ENCODE assay signal across 19 cellular contexts in the genomic region with DNA sequence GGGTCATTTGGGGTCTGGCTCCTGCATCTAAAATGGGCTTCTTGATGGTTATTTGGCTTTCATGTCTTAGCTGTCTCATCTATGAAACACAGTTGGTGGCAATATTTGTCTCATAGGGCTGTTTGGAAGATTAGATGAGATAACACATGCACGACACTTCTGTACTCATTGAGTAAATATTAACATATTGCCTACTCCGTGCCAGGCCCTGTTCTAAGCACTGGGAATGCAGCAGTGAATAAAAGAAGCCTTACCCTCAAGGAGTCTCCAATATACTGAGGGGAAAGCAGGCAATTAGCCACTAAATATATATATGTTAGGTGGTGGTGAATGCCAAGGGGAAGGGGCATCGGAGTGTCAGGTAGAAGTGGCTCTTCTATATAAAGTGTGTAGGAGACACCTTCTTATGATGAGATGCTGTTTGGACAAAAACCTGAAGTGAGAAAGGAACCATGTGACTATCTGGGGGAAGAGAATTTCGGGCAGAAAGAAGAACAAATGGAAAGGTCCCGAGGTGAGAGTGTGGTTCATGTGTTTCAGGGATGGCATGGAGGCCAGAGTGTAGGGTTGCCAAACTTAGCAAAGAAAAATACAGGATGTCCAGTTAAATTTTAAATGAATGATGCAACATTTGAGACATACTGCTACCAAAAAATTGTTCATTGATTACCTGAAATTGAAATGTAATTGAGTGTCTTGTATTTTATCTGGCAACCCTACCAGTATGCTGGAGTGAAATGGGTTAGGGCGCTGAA. TPM values are rescaled to one million over a fixed set of nuclear protein-coding genes. Genes with fewer than 3 reads are reported as not detected.
DNase-seq lines count a peak whose midpoint lies in the region; ATAC-seq and TF ChIP-seq lines count a peak whose summit lies in the region.
"Had no signal": no experiment of that assay in that cellular context is flagged by ENCODE, and none has a peak within 500 bp of the region (broad histone marks: within the 10 kb centered on the region; RNA-seq: fewer than 3 reads in every experiment).

No MANE protein-coding gene starts in this region.

- TF ChIP-seq CTCF in 22Rv1 (IDR thresholded peaks at IDR 0.05) (no peak), LNCaP clone FGC (IDR thresholded peaks at IDR 0.05; ENCODE audit: control insufficient read depth, extremely low read depth, insufficient read depth) (no peak), hepatocyte (IDR thresholded peaks at IDR 0.05; ENCODE audit: poor library complexity) (no peak), mucosa of descending colon (IDR thresholded peaks at IDR 0.05) (no peak), endodermal cell (conservative IDR thresholded peaks at IDR 0.05) (no peak)

- H3K9me2 ChIP-seq in hepatocyte (replicated peaks; ENCODE audit: insufficient read depth), result no peaks in the 10 kb centered on the region

- no peaks in the 10 kb centered on the region for H4K20me1 ChIP-seq in hepatocyte (ENCODE audit: insufficient read depth, poor library complexity, severe bottlenecking)

- no peaks in the 10 kb centered on the region for H3K79me2 ChIP-seq in hepatocyte

- 69% methylated on average over 6 of the region's 6 CpGs for WGBS in hepatocyte (ENCODE audit: low lambda C conversion rate, missing lambda C conversion rate)
- WGBS in endodermal cell (ENCODE audit: insufficient coverage in 1 of 2, insufficient read length in 1 of 2), 2 experiments, result 85 to 98% methylated on average over 5 of the region's 6 CpGs

- intact Hi-C loops in mucosa of descending colon (cut with DNase I, micrococcal nuclease), result no loop called here

- no peaks in the 10 kb centered on the region for H3K36me3 Mint-ChIP-seq in endodermal cell (ENCODE audit: low read depth)
- no peaks in the 10 kb centered on the region for H3K36me3 Mint-ChIP-seq in activated T-helper 17 cell treated with anti-CD3 and anti-CD28 coated beads, Interleukin-2, amount 50 U/mL, for 72 hours (ENCODE audit: low read depth)

- no peak overlapping the region for H2AFZ ChIP-seq in hepatocyte

- no peaks in the 10 kb centered on the region for H3K9me3 Mint-ChIP-seq in endodermal cell
- no peaks in the 10 kb centered on the region for H3K9me3 Mint-ChIP-seq in activated T-helper 17 cell treated with anti-CD3 and anti-CD28 coated beads, Interleukin-2, amount 50 U/mL, for 72 hours

- no peak overlapping the region for H3K4me3 Mint-ChIP-seq in endodermal cell
- no peak overlapping the region for H3K4me3 Mint-ChIP-seq in activated T-helper 17 cell treated with anti-CD3 and anti-CD28 coated beads, Interleukin-2, amount 50 U/mL, for 72 hours

- H3K36me3 ChIP-seq in hepatocyte (replicated peaks; ENCODE audit: insufficient read depth, low read depth), result no peaks in the 10 kb centered on the region
- H3K36me3 ChIP-seq in mucosa of descending colon (ENCODE audit: low read depth), result no peaks in the 10 kb centered on the region
- no peaks in the 10 kb centered on the region for H3K36me3 ChIP-seq in endodermal cell (ENCODE audit: control insufficient read depth, insufficient read depth, low read length)

- H3K9ac ChIP-seq in endodermal cell (ENCODE audit: extremely low read depth, low read length, poor library complexity, severe bottlenecking), result no peak overlapping the region
- H3K9ac ChIP-seq: KMS-11 had no signal

- H3K9me3 ChIP-seq in hepatocyte (ENCODE audit: low read depth), result no peaks in the 10 kb centered on the region
- H3K9me3 ChIP-seq in mucosa of descending colon, result no peaks in the 10 kb centered on the region
- no peaks in the 10 kb centered on the region for H3K9me3 ChIP-seq in endodermal cell (ENCODE audit: control insufficient read depth, low read length)

- H3K4me2 ChIP-seq in hepatocyte, result no peak overlapping the region
- H3K4me2 ChIP-seq: KMS-11 had no signal

- H3K4me1 ChIP-seq in hepatocyte (ENCODE audit: insufficient read depth) (peaks cover 8% of the 10 kb centered on the region), mucosa of descending colon (ENCODE audit: low read depth) (peaks cover 13% of the 10 kb centered on the region), endodermal cell (ENCODE audit: control insufficient read depth, insufficient read depth, low read length) (peaks cover 7% of the 10 kb centered on the region)

- no peak overlapping the region for H3K27ac Mint-ChIP-seq in endodermal cell
- H3K27ac Mint-ChIP-seq in activated T-helper 17 cell treated with anti-CD3 and anti-CD28 coated beads, Interleukin-2, amount 50 U/mL, for 72 hours, result no peak overlapping the region

- DNase-seq in LNCaP clone FGC (ENCODE audit: low read depth) (peak; percentile 48), hepatocyte (ENCODE audit: low spot score) (peak; percentile 21), mucosa of descending colon (no peak), endodermal cell (no peak), NCI-H226 (no peak), middle frontal gyrus (ENCODE audit: extremely low spot score, low spot score) (no peak)
- DNase-seq: C1 segment of cervical spinal cord, DMS 273 treated with DMSO at 0.1 percent for 48 hours, NCI-H1048, NCI-H146, NCI-H2081, NCI-H524 treated with DMSO at 0.1 percent for 48 hours, SHP77 treated with DMSO at 0.1 percent for 48 hours had no signal

- no peak overlapping the region for H3K4me3 ChIP-seq in LNCaP clone FGC (ENCODE audit: low read depth, low read length)
- H3K4me3 ChIP-seq in hepatocyte, result no peak overlapping the region
- no peak overlapping the region for H3K4me3 ChIP-seq in mucosa of descending colon
- no peak overlapping the region for H3K4me3 ChIP-seq in endodermal cell (ENCODE audit: low read length)

- H3K4me1 Mint-ChIP-seq in endodermal cell, result peaks cover 25% of the 10 kb centered on the region
- H3K4me1 Mint-ChIP-seq in activated T-helper 17 cell treated with anti-CD3 and anti-CD28 coated beads, Interleukin-2, amount 50 U/mL, for 72 hours, result no peaks in the 10 kb centered on the region

- ATAC-seq in mucosa of descending colon, result peak; percentile 45
- ATAC-seq in activated T-helper 17 cell treated with anti-CD3 and anti-CD28 coated beads, Interleukin-2, amount 50 U/mL, for 72 hours (replicated peaks), result no peak
- ATAC-seq: HCT116, SK-N-SH treated with all-trans-retinoic acid at 6 μM for 48 hours had no signal

- H3K27ac ChIP-seq in 22Rv1, result peak overlapping the region; percentile 44; the same call in 1 of the 2 replicates
- H3K27ac ChIP-seq in hepatocyte, result peak overlapping the region; percentile 60
- H3K27ac ChIP-seq in endodermal cell (ENCODE audit: low read depth, low read length), result no peak overlapping the region
- H3K27ac ChIP-seq: KMS-11 had no signal

- no peaks in the 10 kb centered on the region for H3K27me3 ChIP-seq in hepatocyte
- no peaks in the 10 kb centered on the region for H3K27me3 ChIP-seq in endodermal cell (ENCODE audit: control insufficient read depth, insufficient read depth, low read length, poor library complexity, severe bottlenecking)

- H3K27me3 Mint-ChIP-seq in endodermal cell (ENCODE audit: insufficient read depth), result no peaks in the 10 kb centered on the region
- peaks cover 4% of the 10 kb centered on the region for H3K27me3 Mint-ChIP-seq in activated T-helper 17 cell treated with anti-CD3 and anti-CD28 coated beads, Interleukin-2, amount 50 U/mL, for 72 hours

RNA-seq across cellular contexts. Expression of gene SLC3A1, which starts 11.8 kb away (rescaled TPM):
- total RNA-seq in hepatocyte (32.1 and 45.2 TPM in 2 replicates), mucosa of descending colon (100 to 1,000 TPM in 1 of 3 donors, 10 to 100 TPM in 2; 28.1 to 101 (median 64.1) TPM), endodermal cell (under 1 TPM; 0.18 to 0.24 TPM)
- polyA plus RNA-seq in hepatocyte, result 10.5 and 20.1 TPM in 2 replicates
- not detected for polyA plus RNA-seq in endodermal cell (2013, experiment 1 of 2)
- polyA plus RNA-seq in endodermal cell (2013, experiment 2 of 2), result not detected
- not detected for total RNA-seq in activated T-helper 17 cell treated with anti-CD3 and anti-CD28 coated beads, Interleukin-2, amount 50 U/mL, for 72 hours
- total RNA-seq: MCF 10A had no signal

Comparison
In these comparisons a context has a peak if more than half of its experiments do, and no peak if none do; other contexts are left out.
1. DNase-seq: peak in LNCaP clone FGC (single experiment) and hepatocyte (single experiment); none in mucosa of descending colon (0 of 3), endodermal cell (single experiment), NCI-H226 (single experiment) and middle frontal gyrus (single experiment).
2. RNA of gene SLC3A1, which starts 11.8 kb away (total RNA-seq): 28.1 to 101 TPM in mucosa of descending colon and 32.1 to 45.2 TPM in hepatocyte; 0.18 to 0.24 TPM in endodermal cell and not detected in activated T-helper 17 cell treated with anti-CD3 and anti-CD28 coated beads, Interleukin-2, amount 50 U/mL, for 72 hours; every median in the first group is over 10 times any median in the second.